ENCODE assay signal across 8 cellular contexts in the genomic region with DNA sequence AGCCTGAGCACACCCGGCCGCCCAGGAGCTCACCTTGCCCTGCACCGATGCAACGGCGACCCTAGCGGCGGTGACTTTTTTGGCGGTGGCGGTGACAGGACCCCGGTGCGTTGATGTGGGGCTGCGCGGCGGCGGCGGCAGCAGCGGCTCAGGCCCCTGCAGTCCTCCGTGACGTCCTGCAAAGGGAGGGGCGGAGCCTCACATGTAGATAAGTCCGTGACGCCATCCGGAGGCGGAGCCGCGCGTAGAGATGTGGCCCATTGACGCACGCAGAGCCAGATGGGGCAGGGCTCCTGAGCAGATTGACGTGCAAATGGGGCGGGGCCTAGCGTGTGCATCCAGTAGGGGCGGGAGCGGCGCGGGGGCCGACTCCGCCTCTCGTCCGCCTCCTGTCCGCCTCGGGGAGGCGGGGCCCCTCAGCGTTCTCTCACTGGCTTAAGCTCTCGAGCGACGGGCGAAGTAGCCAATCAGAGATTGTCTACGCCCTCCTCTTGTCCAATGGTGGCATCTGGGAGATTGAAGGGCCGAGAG. TPM values are rescaled to one million over a fixed set of nuclear protein-coding genes. Genes with fewer than 3 reads are reported as not detected.
DNase-seq lines count a peak whose midpoint lies in the region; ATAC-seq, FAIRE-seq and TF ChIP-seq lines count a peak whose summit lies in the region.

A gene with protein sequence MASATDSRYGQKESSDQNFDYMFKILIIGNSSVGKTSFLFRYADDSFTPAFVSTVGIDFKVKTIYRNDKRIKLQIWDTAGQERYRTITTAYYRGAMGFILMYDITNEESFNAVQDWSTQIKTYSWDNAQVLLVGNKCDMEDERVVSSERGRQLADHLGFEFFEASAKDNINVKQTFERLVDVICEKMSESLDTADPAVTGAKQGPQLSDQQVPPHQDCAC (minus strand): TSS at position 180 of the 531 bp plus-strand sequence. CDS start 1,302 bp downstream, outside the sequence.

- ATAC-seq in RWPE2 (ENCODE audit: low read depth): peak; percentile 95
- ATAC-seq in naive thymus-derived CD8-positive, alpha-beta T cell: peak; percentile 86 to 87
- ATAC-seq in stimulated activated naive B cell treated with anti-CD40 and anti-IgM and Interleukin-4, amounts not matched to agents 10 μg/mL and 1 μg/mL and 100 μg/mL, for 72 hours (replicated peaks): peak; percentile 90 to 92

- H3K9me3 Mint-ChIP-seq in naive thymus-derived CD8-positive, alpha-beta T cell: no peaks in the 10 kb centered on the region
- H3K9me3 Mint-ChIP-seq in stimulated activated naive B cell treated with anti-CD40 and anti-IgM and Interleukin-4, amounts not matched to agents 10 μg/mL and 1 μg/mL and 100 μg/mL, for 72 hours: no peaks in the 10 kb centered on the region

- H3K4me3 ChIP-seq in Loucy (ENCODE audit: low read length, poor library complexity, severe bottlenecking) (peak within 1 kb of the TSS; percentile 80), RWPE2 (ENCODE audit: severe bottlenecking) (peak within 1 kb of the TSS; percentile 54)

- peak; percentile 100 for DNase-seq in EL
- peak; percentile 95 for DNase-seq in H54 (ENCODE audit: insufficient read length, low spot score)
- DNase-seq in RWPE2 (ENCODE audit: low spot score): peak; percentile 99
- peak; percentile 99 for DNase-seq in activated effector memory CD4-positive, alpha-beta T cell treated with Interleukin-2 at 50 U/mL for 16 hours
- peak; percentile 100 for DNase-seq in fibroblast of peridontal ligament (ENCODE audit: extremely low read depth)
- DNase-seq in naive thymus-derived CD8-positive, alpha-beta T cell: peak; percentile 95 to 100 (median 99)
- DNase-seq in stimulated activated naive B cell treated with anti-CD40 and anti-IgM and Interleukin-4, amounts not matched to agents 10 μg/mL and 1 μg/mL and 100 μg/mL, for 72 hours: peak; percentile 99

- H3K27me3 ChIP-seq in Loucy (ENCODE audit: insufficient read depth, low read length, poor library complexity, severe bottlenecking) (no peaks in the 10 kb centered on the region), RWPE2 (ENCODE audit: insufficient read depth, poor library complexity, severe bottlenecking) (no peaks in the 10 kb centered on the region)

- H3K27ac Mint-ChIP-seq in naive thymus-derived CD8-positive, alpha-beta T cell: peak within 1 kb of the TSS; percentile 74 to 99 (median 97)
- peak within 1 kb of the TSS; percentile 94 for H3K27ac Mint-ChIP-seq in stimulated activated naive B cell treated with anti-CD40 and anti-IgM and Interleukin-4, amounts not matched to agents 10 μg/mL and 1 μg/mL and 100 μg/mL, for 72 hours

- H3K79me2 ChIP-seq in Loucy (ENCODE audit: insufficient read depth, low read length): no peaks in the 10 kb centered on the region; the same call in 1 of the 2 replicates

- peak; percentile 25; the same call in 1 of the 2 replicates for TF ChIP-seq POLR2A in H54 (IDR thresholded peaks at IDR 0.05; ENCODE audit: low read depth, low read length)

- H3K4me2 ChIP-seq in Loucy (ENCODE audit: low read depth, low read length, poor library complexity, severe bottlenecking): peak within 1 kb of the TSS; percentile 88

- peaks cover 11 to 29% (median 27%) of the 10 kb centered on the region in 4 donors for H3K4me1 Mint-ChIP-seq in naive thymus-derived CD8-positive, alpha-beta T cell
- H3K4me1 Mint-ChIP-seq in stimulated activated naive B cell treated with anti-CD40 and anti-IgM and Interleukin-4, amounts not matched to agents 10 μg/mL and 1 μg/mL and 100 μg/mL, for 72 hours: peaks cover 14 to 35% of the 10 kb centered on the region in 2 donors

- peaks cover 12% of the 10 kb centered on the region for H3K4me1 ChIP-seq in Loucy (ENCODE audit: insufficient read depth, low read length, poor library complexity, severe bottlenecking)
- H3K4me1 ChIP-seq in RWPE2 (ENCODE audit: insufficient read depth, poor library complexity, severe bottlenecking): no peaks in the 10 kb centered on the region

- POLR2A ChIA-PET in naive thymus-derived CD8-positive, alpha-beta T cell (lab: Charles Lee): interaction anchor here (0.6 to 6.1 kb wide), 17 partner anchors 11 to 354 kb away, joined by 3 to 72 read pairs (median 5); a partner anchor contains a TSS

- peak within 1 kb of the TSS; percentile 58 for H3K27ac ChIP-seq in RWPE2 (ENCODE audit: poor library complexity, severe bottlenecking)

- H3K9me3 ChIP-seq in Loucy (ENCODE audit: insufficient read depth, low read depth, low read length): no peaks in the 10 kb centered on the region
- H3K9me3 ChIP-seq in RWPE2 (ENCODE audit: severe bottlenecking): no peaks in the 10 kb centered on the region

- peak within 1 kb of the TSS; percentile 92 to 98 (median 96) for H3K4me3 Mint-ChIP-seq in naive thymus-derived CD8-positive, alpha-beta T cell
- H3K4me3 Mint-ChIP-seq in stimulated activated naive B cell treated with anti-CD40 and anti-IgM and Interleukin-4, amounts not matched to agents 10 μg/mL and 1 μg/mL and 100 μg/mL, for 72 hours: peak within 1 kb of the TSS; percentile 94 to 95

- H3K9ac ChIP-seq in Loucy (ENCODE audit: low read depth, low read length, poor library complexity, severe bottlenecking): peak within 1 kb of the TSS; percentile 82

- FAIRE-seq in H54 (lab: Jason Lieb, UNC): peak; percentile 87

- H2AFZ ChIP-seq in Loucy (ENCODE audit: low read length): peak within 1 kb of the TSS; percentile 74

- H3K36me3 Mint-ChIP-seq in naive thymus-derived CD8-positive, alpha-beta T cell: peaks cover 0 to 17% (median 0%) of the 10 kb centered on the region in 3 donors
- peaks cover 10 to 17% of the 10 kb centered on the region in 2 donors for H3K36me3 Mint-ChIP-seq in stimulated activated naive B cell treated with anti-CD40 and anti-IgM and Interleukin-4, amounts not matched to agents 10 μg/mL and 1 μg/mL and 100 μg/mL, for 72 hours

- no peak for TF ChIP-seq CTCF in Loucy (conservative IDR thresholded peaks at IDR 0.05; ENCODE audit: low read length)
- TF ChIP-seq CTCF in RWPE2 (IDR thresholded peaks at IDR 0.05; ENCODE audit: poor library complexity, severe bottlenecking): no peak

- H3K36me3 ChIP-seq in Loucy (ENCODE audit: insufficient read depth, low read length): no peaks in the 10 kb centered on the region
- peaks cover 3% of the 10 kb centered on the region; the same call in 1 of the 2 replicates for H3K36me3 ChIP-seq in RWPE2 (ENCODE audit: low read depth)

- no peaks in the 10 kb centered on the region for H3K9me2 ChIP-seq in Loucy (replicated peaks; ENCODE audit: low read depth, low read length)

- H3K27me3 Mint-ChIP-seq in naive thymus-derived CD8-positive, alpha-beta T cell: peaks cover 0 to 6% (median 4%) of the 10 kb centered on the region in 5 donors
- H3K27me3 Mint-ChIP-seq in stimulated activated naive B cell treated with anti-CD40 and anti-IgM and Interleukin-4, amounts not matched to agents 10 μg/mL and 1 μg/mL and 100 μg/mL, for 72 hours: peaks cover 5 to 6% of the 10 kb centered on the region in 2 donors

- H3F3A ChIP-seq in Loucy (ENCODE audit: low read depth): no peaks in the 10 kb centered on the region; the same call in 1 of the 2 replicates

- no peaks in the 10 kb centered on the region for H4K20me1 ChIP-seq in Loucy (ENCODE audit: insufficient read depth, low read length, poor library complexity, severe bottlenecking)

RNA-seq across cellular contexts. Expression of the gene that starts here (rescaled TPM):
- total RNA-seq in naive thymus-derived CD8-positive, alpha-beta T cell: 1 to 10 TPM; 2.9 to 3.8 TPM
- polyA plus RNA-seq in naive thymus-derived CD8-positive, alpha-beta T cell: 1 to 10 TPM; 1.3 to 2.3 (median 1.8) TPM

Comparison
In these comparisons a context has a peak if more than half of its experiments do, and no peak if none do; other contexts are left out.
1. Peak in every context shown above with its lines: DNase-seq, ATAC-seq, H3K4me3 ChIP-seq and H3K27ac ChIP-seq.